ENCODE assay signal across 31 cellular contexts in the genomic region with DNA sequence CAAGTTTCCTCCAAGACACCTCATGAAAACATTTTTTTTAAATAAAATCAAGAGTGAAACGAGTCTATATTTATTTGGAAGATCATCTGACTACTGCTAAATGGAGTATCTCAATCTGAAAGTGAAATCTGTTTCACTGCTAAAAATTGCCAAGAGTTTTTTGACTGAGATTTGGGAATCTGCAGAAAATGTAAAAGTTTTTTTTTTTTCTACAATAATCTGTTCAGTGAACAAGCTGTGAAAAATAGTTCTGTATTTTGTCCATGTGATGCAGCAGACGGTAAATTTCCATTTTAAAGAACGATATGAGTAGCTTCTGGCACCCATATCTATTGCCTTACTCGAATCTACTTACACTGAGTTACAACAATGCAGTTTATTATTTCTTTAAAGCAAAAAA.
"Had no signal": no experiment of that assay in that cellular context is flagged by ENCODE, and none has a peak within 500 bp of the region (broad histone marks: within the 10 kb centered on the region; RNA-seq: fewer than 3 reads in every experiment).

No MANE protein-coding gene starts in this region.

- H3K9me3 ChIP-seq: MG63, Peyer's patch, SJSA1, SK-N-SH had no signal

- H3K4me1 ChIP-seq: SJSA1 had no signal

- H3K27ac ChIP-seq: Peyer's patch, SJSA1 had no signal

- H3K4me3 ChIP-seq: MG63, Peyer's patch, SJSA1 had no signal

- DNase-seq: Kasumi-1, KG1, MG63, NCI-H1048, NCI-H1092 treated with DMSO at 0.1 percent for 48 hours, NCI-H1105 treated with DMSO at 0.1 percent for 48 hours, NCI-H1417, NCI-H1436, NCI-H146, NCI-H1694, NCI-H187, NCI-H1930, NCI-H2029 treated with DMSO at 0.1 percent for 48 hours, NCI-H2081 treated with DMSO at 0.1 percent for 48 hours, NCI-H2107, NCI-H2171, NCI-H226, NCI-H446 treated with DMSO at 0.1 percent for 48 hours, NCI-H510A, NCI-H524, NCI-H526, NCI-H69, NCI-H748 treated with DMSO at 0.1 percent for 48 hours, NCI-H82, Peyer's patch, Right ventricle myocardium superior, RPMI8226, SHP77 treated with DMSO at 0.1 percent for 48 hours, SK-N-SH, SW 1271 had no signal

- H3K36me3 ChIP-seq: MG63, Peyer's patch, SJSA1 had no signal

- H3K9ac ChIP-seq: SK-N-SH had no signal

- H3K27me3 ChIP-seq: MG63, Peyer's patch had no signal

- H3K4me2 ChIP-seq: SK-N-SH had no signal
